Comparison of ENCODE assay signal across 20 cellular contexts in the genomic region with DNA sequence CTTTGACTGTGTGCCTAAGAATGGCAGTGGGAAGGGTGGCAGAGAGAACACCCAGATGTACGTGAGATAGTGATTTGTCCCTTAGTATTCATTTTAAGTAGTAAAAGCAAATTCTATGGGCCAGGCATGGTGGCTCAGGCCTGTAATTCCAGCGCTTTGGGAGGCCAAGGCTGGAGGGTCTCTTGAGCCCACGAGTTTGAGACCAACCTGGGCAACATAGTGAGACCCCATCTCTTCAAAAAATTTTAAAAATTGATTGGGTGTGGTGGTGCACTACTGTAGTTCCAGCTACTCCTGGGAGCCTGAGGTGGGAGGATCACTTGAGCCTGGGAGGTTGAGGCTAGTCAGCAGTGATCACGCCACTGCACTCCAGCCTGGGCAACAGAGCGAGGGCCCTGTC.
DNase-seq lines count a peak whose midpoint lies in the region; ATAC-seq, FAIRE-seq and TF ChIP-seq lines count a peak whose summit lies in the region.
"Had no signal": no experiment of that assay in that cellular context is flagged by ENCODE, and none has a peak within 500 bp of the region (broad histone marks: within the 10 kb centered on the region; RNA-seq: fewer than 3 reads in every experiment).

No MANE protein-coding gene starts in this region.

- H3K4me3 Mint-ChIP-seq in activated naive CD4-positive, alpha-beta T cell treated with anti-CD3 and anti-CD28 coated beads, Interleukin-2, amount 50 U/mL, for 24 hours, result no peak overlapping the region
- H3K4me3 Mint-ChIP-seq in type B pancreatic cell, result no peak overlapping the region
- H3K4me3 Mint-ChIP-seq: B cell; CD4-positive, alpha-beta T cell; H9; IgD-negative memory B cell had no signal

- intact Hi-C loops in K562 (cut with micrococcal nuclease), result no loop called here

- POLR2A ChIA-PET in K562 (lab: Yijun Ruan, JAX), result no interaction called here

- FAIRE-seq in K562 (lab: Jason Lieb, UNC), result no peak
- FAIRE-seq: GM19239 had no signal

- DNase-seq in activated naive CD4-positive, alpha-beta T cell treated with anti-CD3 and anti-CD28 coated beads, Interleukin-2, amount 50 U/mL, for 72 hours (ENCODE audit: low spot score in 2 of 2), result no peak
- DNase-seq in K562 (ENCODE audit: extremely low read depth in 1 of 4, low spot score in 3 of 4) (no peak), type B pancreatic cell (ENCODE audit: extremely low spot score, unreplicated experiment) (no peak), SHP77 (lab: John Stamatoyannopoulos, UW) (no peak), GM19240 (ENCODE audit: insufficient read length, low spot score) (no peak)
- DNase-seq: CD4-positive, alpha-beta T cell; GM23248; H9; NCI-H1105; NCI-H1436 treated with DMSO at 0.1 percent for 48 hours; NCI-H748 treated with DMSO at 0.1 percent for 48 hours; PC-3 had no signal

- H3K9me3 Mint-ChIP-seq in activated naive CD4-positive, alpha-beta T cell treated with anti-CD3 and anti-CD28 coated beads, Interleukin-2, amount 50 U/mL, for 24 hours, result no peaks in the 10 kb centered on the region
- no peaks in the 10 kb centered on the region for H3K9me3 Mint-ChIP-seq in activated naive CD4-positive, alpha-beta T cell treated with anti-CD3 and anti-CD28 coated beads, Interleukin-2, amount 50 U/mL, for 72 hours
- H3K9me3 Mint-ChIP-seq in type B pancreatic cell, result no peaks in the 10 kb centered on the region
- H3K9me3 Mint-ChIP-seq: CD4-positive, alpha-beta T cell; H9; IgD-negative memory B cell had no signal

- H3K9me3 ChIP-seq in K562 (replicated peaks; ENCODE audit: control insufficient read depth, insufficient read depth, low read depth, low read length) (no peaks in the 10 kb centered on the region), mesodermal cell (ENCODE audit: control insufficient read depth, low read length) (no peaks in the 10 kb centered on the region)
- H3K9me3 ChIP-seq: SJSA1 had no signal

- no TSS peak for BruUV-seq in K562 (replicated peaks; lab: Mats Ljungman, UMichigan)

- H3K27ac ChIP-seq in K562 (ENCODE audit: extremely low read depth, low read depth, low read length), result no peak overlapping the region
- peak overlapping the region; percentile 5 for H3K27ac ChIP-seq in mesodermal cell (ENCODE audit: low read depth, low read length, severe bottlenecking)
- H3K27ac ChIP-seq: 22Rv1, GM23248, SJSA1 had no signal

- H3K4me3 ChIP-seq in K562 (no peak overlapping the region), mesodermal cell (ENCODE audit: extremely low read depth, insufficient read depth, low read length, poor library complexity, severe bottlenecking) (no peak overlapping the region)
- H3K4me3 ChIP-seq: GM23248, SJSA1 had no signal

- no peaks in the 10 kb centered on the region for H4K20me1 ChIP-seq in K562 (replicated peaks; ENCODE audit: control insufficient read depth, insufficient read depth, low read length)

- CTCF ChIA-PET in K562 (lab: Yijun Ruan, JAX; ENCODE audit: low intra/inter-chr PET ratio), result no interaction called here

- no peak for TF ChIP-seq EP300 in K562 (IDR thresholded peaks at IDR 0.05; ENCODE audit: low read length)

- no peak overlapping the region for H3K4me2 ChIP-seq in K562 (ENCODE audit: insufficient read depth, low read length)

- in situ Hi-C loops in K562 (cut with MboI), result no loop called here

- H3K27ac Mint-ChIP-seq in activated naive CD4-positive, alpha-beta T cell treated with anti-CD3 and anti-CD28 coated beads, Interleukin-2, amount 50 U/mL, for 24 hours, result peak overlapping the region; percentile 46
- no peak overlapping the region for H3K27ac Mint-ChIP-seq in activated naive CD4-positive, alpha-beta T cell treated with anti-CD3 and anti-CD28 coated beads, Interleukin-2, amount 50 U/mL, for 72 hours
- H3K27ac Mint-ChIP-seq in type B pancreatic cell, result peak overlapping the region; percentile 18
- H3K27ac Mint-ChIP-seq: B cell; CD4-positive, alpha-beta T cell; IgD-negative memory B cell had no signal

- H2AFZ ChIP-seq in K562 (ENCODE audit: low read depth, low read length), result no peak overlapping the region
- H2AFZ ChIP-seq: GM23248 had no signal

- TF ChIP-seq RAD21 in K562 (CRISPR knock-in tag; conservative IDR thresholded peaks at IDR 0.05 in 1 of 2, IDR thresholded peaks at IDR 0.05 in 1 of 2), result no peak

- peaks cover 9% of the 10 kb centered on the region for H3K36me3 Mint-ChIP-seq in activated naive CD4-positive, alpha-beta T cell treated with anti-CD3 and anti-CD28 coated beads, Interleukin-2, amount 50 U/mL, for 24 hours
- peaks cover 4 to 5% of the 10 kb centered on the region in 2 donors for H3K36me3 Mint-ChIP-seq in activated naive CD4-positive, alpha-beta T cell treated with anti-CD3 and anti-CD28 coated beads, Interleukin-2, amount 50 U/mL, for 72 hours
- peaks cover 6% of the 10 kb centered on the region for H3K36me3 Mint-ChIP-seq in type B pancreatic cell

- WGBS in K562 (ENCODE audit: insufficient coverage, low coverage, missing lambda C conversion rate), result 80% methylated on average over 5 of the region's 5 CpGs
- WGBS in mesodermal cell (ENCODE audit: insufficient coverage in 2 of 2), 2 experiments, result 93 to 100% methylated on average over 2 to 3 of the region's 5 CpGs

- TF ChIP-seq CTCF in K562 (IDR thresholded peaks at IDR 0.05 in 2 of 3, conservative IDR thresholded peaks at IDR 0.05 in 1 of 3; ENCODE audit: insufficient read depth in 2 of 3, low read depth in 1 of 3, low read length in 3 of 3) (no peak), type B pancreatic cell (conservative IDR thresholded peaks at IDR 0.05) (no peak)

- peaks cover 39% of the 10 kb centered on the region for H3K4me1 Mint-ChIP-seq in activated naive CD4-positive, alpha-beta T cell treated with anti-CD3 and anti-CD28 coated beads, Interleukin-2, amount 50 U/mL, for 24 hours
- H3K4me1 Mint-ChIP-seq in type B pancreatic cell (ENCODE audit: unreplicated experiment), result peaks cover 27% of the 10 kb centered on the region

- no peak for TF ChIP-seq POLR2A in K562 (conservative IDR thresholded peaks at IDR 0.05)

- H3K79me2 ChIP-seq in K562 (ENCODE audit: control insufficient read depth, insufficient read depth, low read length), result peaks cover 15% of the 10 kb centered on the region

- H3K36me3 ChIP-seq in K562 (ENCODE audit: control insufficient read depth, insufficient read depth, low read length) (peaks cover 28% of the 10 kb centered on the region), mesodermal cell (ENCODE audit: control insufficient read depth, insufficient read depth, low read length) (peaks cover 15% of the 10 kb centered on the region)

- H3K9me1 ChIP-seq in K562 (ENCODE audit: control insufficient read depth, insufficient read depth, low read length), result no peaks in the 10 kb centered on the region

- H3K27me3 ChIP-seq in K562 (ENCODE audit: control insufficient read depth in 2 of 2, insufficient read depth in 2 of 2, low read length in 2 of 2), result no peaks in the 10 kb centered on the region
- H3K27me3 ChIP-seq: SJSA1 had no signal

- ATAC-seq in activated naive CD4-positive, alpha-beta T cell treated with anti-CD3 and anti-CD28 coated beads, Interleukin-2, amount 50 U/mL, for 72 hours, result no peak
- peak; percentile 48 for ATAC-seq in K562
- ATAC-seq in GM21515 (IDR thresholded peaks at IDR 0.05; ENCODE audit: unreplicated experiment), result no peak
- ATAC-seq: PC-3 had no signal

- H3K9ac ChIP-seq in K562 (ENCODE audit: insufficient read depth in 1 of 2, low read depth in 2 of 2, low read length in 2 of 2), result no peak overlapping the region
- H3K9ac ChIP-seq: GM23248 had no signal

- H3K27me3 Mint-ChIP-seq in activated naive CD4-positive, alpha-beta T cell treated with anti-CD3 and anti-CD28 coated beads, Interleukin-2, amount 50 U/mL, for 24 hours, result no peaks in the 10 kb centered on the region
- H3K27me3 Mint-ChIP-seq in type B pancreatic cell, result no peaks in the 10 kb centered on the region
- H3K27me3 Mint-ChIP-seq: B cell; CD4-positive, alpha-beta T cell; IgD-negative memory B cell had no signal

- H3K4me1 ChIP-seq in K562 (replicated peaks in 1 of 2; ENCODE audit: control insufficient read depth in 2 of 2, insufficient read depth in 2 of 2, low read length in 2 of 2) (peaks cover 4% of the 10 kb centered on the region in 2 experiments; a peak in 2 of 5 replicates), mesodermal cell (ENCODE audit: control insufficient read depth, insufficient read depth, low read length, poor library complexity, severe bottlenecking) (no peaks in the 10 kb centered on the region)
- H3K4me1 ChIP-seq: SJSA1 had no signal

TF ChIP-seq in K562, 482 proteins besides CTCF, POLR2A, EP300 and RAD21:
- TF ChIP-seq GABPB2 (CRISPR knock-in tag; conservative IDR thresholded peaks at IDR 0.05), result no peak
- peak; percentile 58 for TF ChIP-seq ZNF121 (CRISPR knock-in tag; conservative IDR thresholded peaks at IDR 0.05)

Comparison
In these comparisons a context has a peak if more than half of its experiments do, and no peak if none do; other contexts are left out.
1. H3K27ac Mint-ChIP-seq: peak in activated naive CD4-positive, alpha-beta T cell treated with anti-CD3 and anti-CD28 coated beads, Interleukin-2, amount 50 U/mL, for 24 hours (single experiment) and type B pancreatic cell (single experiment); none in activated naive CD4-positive, alpha-beta T cell treated with anti-CD3 and anti-CD28 coated beads, Interleukin-2, amount 50 U/mL, for 72 hours (0 of 2).